Comparison of ENCODE assay signal across 30 cellular contexts in the genomic region with DNA sequence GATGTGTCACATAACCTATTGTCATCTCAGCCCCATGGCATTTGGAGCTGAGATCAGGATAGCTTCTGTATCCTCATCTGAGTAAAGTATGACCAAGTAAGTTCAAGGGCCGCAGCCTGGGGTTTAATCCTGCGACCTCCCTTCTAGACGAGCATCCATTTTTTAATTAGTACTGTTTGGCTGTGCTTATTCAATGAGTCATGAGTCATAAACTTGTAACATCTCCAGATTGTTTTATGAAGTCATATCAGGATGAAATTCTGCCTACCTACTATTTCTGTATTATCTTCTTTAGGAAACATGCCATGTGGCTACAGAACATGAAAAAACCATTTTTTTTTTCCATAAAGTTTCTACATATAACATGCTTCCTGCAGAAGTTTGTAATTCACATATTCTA.
"Had no signal": no experiment of that assay in that cellular context is flagged by ENCODE, and none has a peak within 500 bp of the region (broad histone marks: within the 10 kb centered on the region; RNA-seq: fewer than 3 reads in every experiment).

No MANE protein-coding gene starts in this region.

- H3K4me1 ChIP-seq: breast epithelium, neural progenitor cell, right lobe of liver, vagina had no signal

- H3K4me1 Mint-ChIP-seq: activated naive CD8-positive, alpha-beta T cell treated with anti-CD3 and anti-CD28 coated beads, Interleukin-2, amount 10 ng/mL, durations not matched to agents 7 days and 5 days; central memory CD8-positive, alpha-beta T cell had no signal

- H3K27ac Mint-ChIP-seq: activated CD4-positive, alpha-beta memory T cell treated with anti-CD3 and anti-CD28 coated beads for 36 hours; activated CD4-positive, alpha-beta T cell treated with anti-CD3 and anti-CD28 coated beads, Interleukin-2, amount 10 ng/mL, durations not matched to agents 24 days and 14 days; activated naive CD4-positive, alpha-beta T cell treated with anti-CD3 and anti-CD28 coated beads, Interleukin-2, amount 10 ng/mL, durations not matched to agents 7 days and 5 days; activated naive CD8-positive, alpha-beta T cell treated with anti-CD3 and anti-CD28 coated beads, Interleukin-2, amount 10 ng/mL, durations not matched to agents 7 days and 5 days; natural killer cell; neural progenitor cell; stimulated activated naive CD8-positive, alpha-beta T cell treated with anti-CD3 and anti-CD28 coated beads, Interleukin-15, Interleukin-2, amounts not matched to agents 100 ng/mL and 50 ng/mL, for 24 hours; T-helper 17 cell had no signal

- H3K27me3 ChIP-seq: breast epithelium, left lung, neural progenitor cell, right lobe of liver, upper lobe of left lung, vagina had no signal

- H3K4me3 Mint-ChIP-seq: activated CD4-positive, alpha-beta memory T cell treated with anti-CD3 and anti-CD28 coated beads for 36 hours; activated CD4-positive, alpha-beta T cell treated with anti-CD3 and anti-CD28 coated beads, Interleukin-2, amount 10 ng/mL, durations not matched to agents 24 days and 14 days; activated naive CD4-positive, alpha-beta T cell treated with anti-CD3 and anti-CD28 coated beads, Interleukin-2, amount 10 ng/mL, durations not matched to agents 7 days and 5 days; activated naive CD8-positive, alpha-beta T cell treated with anti-CD3 and anti-CD28 coated beads, Interleukin-2, amount 10 ng/mL, durations not matched to agents 7 days and 5 days; central memory CD8-positive, alpha-beta T cell; natural killer cell; neural progenitor cell; stimulated activated naive CD8-positive, alpha-beta T cell treated with anti-CD3 and anti-CD28 coated beads, Interleukin-15, Interleukin-2, amounts not matched to agents 100 ng/mL and 50 ng/mL, for 24 hours; T-helper 17 cell had no signal

- H3K4me3 ChIP-seq: breast epithelium, left lung, lung, neural progenitor cell, right lobe of liver, skin epidermis, upper lobe of left lung, vagina had no signal

- H3K9me3 ChIP-seq: breast epithelium, left lung, right lobe of liver, upper lobe of left lung, vagina had no signal

- DNase-seq: activated CD4-positive, alpha-beta memory T cell treated with anti-CD3 and anti-CD28 coated beads for 36 hours; activated CD4-positive, alpha-beta T cell treated with anti-CD3 and anti-CD28 coated beads, Interleukin-2, amount 10 ng/mL, durations not matched to agents 24 days and 14 days; activated CD4-positive, CD25-positive, alpha-beta regulatory T cell treated with anti-CD3 and anti-CD28 coated beads, Interleukin-2, amount 50 U/mL, for 72 hours; activated CD8-positive, alpha-beta memory T cell treated with anti-CD3 and anti-CD28 coated beads, Interleukin-2, amount 50 U/mL, for 4 hours; activated gamma-delta T cell; activated naive CD4-positive, alpha-beta T cell treated with anti-CD3 and anti-CD28 coated beads, Interleukin-2, amount 10 ng/mL, durations not matched to agents 7 days and 5 days; activated naive CD8-positive, alpha-beta T cell treated with anti-CD3 and anti-CD28 coated beads, Interleukin-2, amount 10 ng/mL, durations not matched to agents 7 days and 5 days; activated T-cell treated with anti-CD3 and anti-CD28 coated beads, Interleukin-2, amount 50 U/mL, for 1 hour; amniotic stem cell; effector CD8-positive, alpha-beta T cell; left lung; mesendoderm; natural killer cell; occipital lobe; posterior cingulate gyrus; right lobe of liver; stimulated activated CD4-positive, alpha-beta T cell treated with anti-CD3 and anti-CD28 coated beads, Interleukin-12 subunit alpha, Interleukin-12 subunit beta, amount 100 ng/mL, for 4 hours; stimulated activated CD4-positive, alpha-beta T cell treated with anti-CD3 and anti-CD28 coated beads, Interleukin-4, amount 100 ng/mL, for 1 hour; T-helper 17 cell; T1000; upper lobe of left lung; WERI-Rb-1 had no signal

- H3K9me3 Mint-ChIP-seq: activated CD4-positive, alpha-beta memory T cell treated with anti-CD3 and anti-CD28 coated beads for 36 hours; activated CD4-positive, alpha-beta T cell treated with anti-CD3 and anti-CD28 coated beads, Interleukin-2, amount 10 ng/mL, durations not matched to agents 24 days and 14 days; activated naive CD4-positive, alpha-beta T cell treated with anti-CD3 and anti-CD28 coated beads, Interleukin-2, amount 10 ng/mL, durations not matched to agents 7 days and 5 days; central memory CD8-positive, alpha-beta T cell; neural progenitor cell had no signal

- H3K36me3 Mint-ChIP-seq: activated CD4-positive, alpha-beta memory T cell treated with anti-CD3 and anti-CD28 coated beads for 36 hours; activated naive CD4-positive, alpha-beta T cell treated with anti-CD3 and anti-CD28 coated beads, Interleukin-2, amount 10 ng/mL, durations not matched to agents 7 days and 5 days; activated naive CD8-positive, alpha-beta T cell treated with anti-CD3 and anti-CD28 coated beads, Interleukin-2, amount 10 ng/mL, durations not matched to agents 7 days and 5 days; natural killer cell; neural progenitor cell had no signal

- H3K4me2 ChIP-seq: neural progenitor cell had no signal

- ATAC-seq: esophagus mucosa, left lung, natural killer cell, right lobe of liver, T-helper 17 cell had no signal

- H3K36me3 ChIP-seq: breast epithelium, neural progenitor cell, right lobe of liver, vagina, WERI-Rb-1 had no signal

- H2AFZ ChIP-seq: neural progenitor cell had no signal

- H3K9ac ChIP-seq: neural progenitor cell had no signal
